Comparison of ENCODE assay signal across 19 cellular contexts in genomic region chr17:62935481-62935880, GRCh38. TPM values are rescaled to one million over a fixed set of nuclear protein-coding genes. Genes with fewer than 3 reads are reported as not detected.
A peak's percentile ranks its signal among the peaks of the same experiment; 100 is the strongest.
DNase-seq lines count a peak whose midpoint lies in the region; ATAC-seq and TF ChIP-seq lines count a peak whose summit lies in the region.
"Had no signal": no experiment of that assay in that cellular context is flagged by ENCODE, and none has a peak within 500 bp of the region (broad histone marks: within the 10 kb centered on the region; RNA-seq: fewer than 3 reads in every experiment).

No MANE protein-coding gene starts in this region.

- H3K36me3 ChIP-seq in cardiac muscle cell (no peaks in the 10 kb centered on the region), trophoblast cell (ENCODE audit: control insufficient read depth in 1 of 2, insufficient read depth in 2 of 2, low read length in 2 of 2) (no peaks in the 10 kb centered on the region)
- H3K36me3 ChIP-seq: BLaER1, HAP-1 had no signal

- H3K9ac ChIP-seq in trophoblast cell (ENCODE audit: low read length), result no peak overlapping the region
- H3K9ac ChIP-seq: BLaER1 had no signal

- no peak for ATAC-seq in Right ventricle myocardium inferior
- ATAC-seq: A549, HepG2 had no signal

- intact Hi-C loops in Right ventricle myocardium inferior (cut with DNase I), result no loop called here
- intact Hi-C loops in activated T-helper 1 cell treated with anti-CD3 and anti-CD28 coated beads, Interleukin-12 subunit alpha, Interleukin-12 subunit beta, Interleukin-2, Interleukin-4 antibody, amounts not matched to agents 30 ng/mL and 10 ng/mL and 1 ng/mL, durations not matched to agents 14 hours and 24 hours and 36 hours (cut with micrococcal nuclease), result no loop called here

- H3K79me2 ChIP-seq in trophoblast cell (ENCODE audit: control insufficient read depth, insufficient read depth, low read length, poor library complexity), result no peaks in the 10 kb centered on the region

- peak overlapping the region; percentile 14 for H3K27ac Mint-ChIP-seq in neural crest cell (ENCODE audit: unreplicated experiment)
- no peak overlapping the region for H3K27ac Mint-ChIP-seq in activated T-helper 1 cell treated with anti-CD3 and anti-CD28 coated beads, Interleukin-12 subunit alpha, Interleukin-12 subunit beta, Interleukin-2, Interleukin-4 antibody, amounts not matched to agents 30 ng/mL and 10 ng/mL and 1 ng/mL, durations not matched to agents 14 hours and 24 hours and 36 hours
- H3K27ac Mint-ChIP-seq: CD14-positive monocyte; CD4-positive, alpha-beta memory T cell; IgD-negative memory B cell had no signal

- H3K27ac ChIP-seq in cardiac muscle cell (peak overlapping the region; percentile 84), trophoblast cell (ENCODE audit: low read depth, low read length) (no peak overlapping the region)
- H3K27ac ChIP-seq: 22Rv1, A549, BLaER1 had no signal

- no peaks in the 10 kb centered on the region for H3K36me3 Mint-ChIP-seq in neural crest cell (ENCODE audit: low read depth)
- no peaks in the 10 kb centered on the region for H3K36me3 Mint-ChIP-seq in activated T-helper 1 cell treated with anti-CD3 and anti-CD28 coated beads, Interleukin-12 subunit alpha, Interleukin-12 subunit beta, Interleukin-2, Interleukin-4 antibody, amounts not matched to agents 30 ng/mL and 10 ng/mL and 1 ng/mL, durations not matched to agents 14 hours and 24 hours and 36 hours (ENCODE audit: low read depth)
- H3K36me3 Mint-ChIP-seq: CD14-positive monocyte; CD4-positive, alpha-beta memory T cell; IgD-negative memory B cell had no signal

- DNase-seq in cardiac muscle cell (ENCODE audit: low read depth in 1 of 2, low spot score in 1 of 2) (peak in 1 of 2 donors; percentile 73), Right ventricle myocardium inferior (ENCODE audit: missing footprints) (no peak), neural crest cell (ENCODE audit: low read depth, low spot score) (no peak), trophoblast cell (no peak), NCI-H1694 treated with DMSO at 0.1 percent for 48 hours (lab: John Stamatoyannopoulos, UW) (no peak), GM10248 (ENCODE audit: extremely low spot score) (no peak)
- DNase-seq in activated CD4-positive, CD25-positive, alpha-beta regulatory T cell treated with anti-CD3 and anti-CD28 coated beads, Interleukin-2, amount 50 U/mL, for 72 hours, result no peak
- DNase-seq in activated T-helper 1 cell treated with anti-CD3 and anti-CD28 coated beads, Interleukin-12 subunit alpha, Interleukin-12 subunit beta, Interleukin-2, Interleukin-4 antibody, amounts not matched to agents 30 ng/mL and 10 ng/mL and 1 ng/mL, durations not matched to agents 14 hours and 24 hours and 36 hours (ENCODE audit: low spot score), result no peak
- DNase-seq: CD4-positive, alpha-beta memory T cell; DMS153; DMS79; GDM1 had no signal

- H3K9me3 Mint-ChIP-seq in neural crest cell, result peaks cover 6% of the 10 kb centered on the region
- H3K9me3 Mint-ChIP-seq in activated T-helper 1 cell treated with anti-CD3 and anti-CD28 coated beads, Interleukin-12 subunit alpha, Interleukin-12 subunit beta, Interleukin-2, Interleukin-4 antibody, amounts not matched to agents 30 ng/mL and 10 ng/mL and 1 ng/mL, durations not matched to agents 14 hours and 24 hours and 36 hours, result peaks cover 5% of the 10 kb centered on the region

- no CpG with 5 or more reads among the region's 3 CpGs for WGBS in trophoblast cell (ENCODE audit: extremely low coverage, insufficient coverage, insufficient read length)

- peaks cover 4% of the 10 kb centered on the region for H3K27me3 Mint-ChIP-seq in neural crest cell (ENCODE audit: low read depth)
- peaks cover 22% of the 10 kb centered on the region for H3K27me3 Mint-ChIP-seq in activated T-helper 1 cell treated with anti-CD3 and anti-CD28 coated beads, Interleukin-12 subunit alpha, Interleukin-12 subunit beta, Interleukin-2, Interleukin-4 antibody, amounts not matched to agents 30 ng/mL and 10 ng/mL and 1 ng/mL, durations not matched to agents 14 hours and 24 hours and 36 hours (ENCODE audit: insufficient read depth)

- H3K4me3 Mint-ChIP-seq in neural crest cell, result no peak overlapping the region
- H3K4me3 Mint-ChIP-seq in activated T-helper 1 cell treated with anti-CD3 and anti-CD28 coated beads, Interleukin-12 subunit alpha, Interleukin-12 subunit beta, Interleukin-2, Interleukin-4 antibody, amounts not matched to agents 30 ng/mL and 10 ng/mL and 1 ng/mL, durations not matched to agents 14 hours and 24 hours and 36 hours, result no peak overlapping the region
- H3K4me3 Mint-ChIP-seq: CD14-positive monocyte; CD4-positive, alpha-beta memory T cell had no signal

- H4K12ac ChIP-seq in trophoblast cell (ENCODE audit: low read depth, low read length), result no peak overlapping the region

- CTCF ChIA-PET in GM10248 (lab: Yijun Ruan, JAX), result no interaction called here

- no peak overlapping the region for H3K4me3 ChIP-seq in cardiac muscle cell
- H3K4me3 ChIP-seq in trophoblast cell (ENCODE audit: low read depth, low read length), result no peak overlapping the region
- H3K4me3 ChIP-seq: A549, BLaER1, HAP-1 had no signal

- POLR2A ChIA-PET in GM10248 (lab: Yijun Ruan, JAX), result no interaction called here

- no peaks in the 10 kb centered on the region for H3K27me3 ChIP-seq in cardiac muscle cell
- no peaks in the 10 kb centered on the region for H3K27me3 ChIP-seq in trophoblast cell (ENCODE audit: insufficient read depth, low read length)
- H3K27me3 ChIP-seq: BLaER1 had no signal

- no peak overlapping the region for H3K4ac ChIP-seq in trophoblast cell (ENCODE audit: low read depth, low read length)

- peaks cover 12% of the 10 kb centered on the region for H3K4me1 Mint-ChIP-seq in neural crest cell
- no peaks in the 10 kb centered on the region for H3K4me1 Mint-ChIP-seq in activated T-helper 1 cell treated with anti-CD3 and anti-CD28 coated beads, Interleukin-12 subunit alpha, Interleukin-12 subunit beta, Interleukin-2, Interleukin-4 antibody, amounts not matched to agents 30 ng/mL and 10 ng/mL and 1 ng/mL, durations not matched to agents 14 hours and 24 hours and 36 hours (ENCODE audit: low read depth)
- H3K4me1 Mint-ChIP-seq: CD4-positive, alpha-beta memory T cell had no signal

- H3K9me3 ChIP-seq in cardiac muscle cell (ENCODE audit: low read depth) (no peaks in the 10 kb centered on the region), trophoblast cell (ENCODE audit: insufficient read depth, low read depth, low read length) (no peaks in the 10 kb centered on the region)
- H3K9me3 ChIP-seq: BLaER1, HAP-1 had no signal

- no peak overlapping the region for H2BK5ac ChIP-seq in trophoblast cell (ENCODE audit: low read depth, low read length, poor library complexity)

- TF ChIP-seq CTCF in cardiac muscle cell (IDR thresholded peaks at IDR 0.05; ENCODE audit: low read depth, low read length) (no peak), neural crest cell (conservative IDR thresholded peaks at IDR 0.05) (no peak), GM10248 (IDR thresholded peaks at IDR 0.05; ENCODE audit: control extremely low read depth, extremely low read depth, low read depth, missing control alignments) (no peak)

- no peak overlapping the region for H2AK5ac ChIP-seq in trophoblast cell (ENCODE audit: low read length)

- H3K14ac ChIP-seq in trophoblast cell (ENCODE audit: low read length), result no peak overlapping the region

- H2AFZ ChIP-seq in trophoblast cell (ENCODE audit: insufficient read depth, low read length, poor library complexity), result no peak overlapping the region

- peak overlapping the region; percentile 35 for H4K91ac ChIP-seq in trophoblast cell (ENCODE audit: low read depth, low read length)

- no peak overlapping the region for H3K18ac ChIP-seq in trophoblast cell (ENCODE audit: low read length)

- no peak overlapping the region for H3K4me2 ChIP-seq in trophoblast cell (ENCODE audit: low read length)
- H3K4me2 ChIP-seq: A549, BLaER1 had no signal

- H3K4me1 ChIP-seq in cardiac muscle cell (ENCODE audit: low read depth) (peaks cover 28% of the 10 kb centered on the region), trophoblast cell (ENCODE audit: control insufficient read depth in 1 of 2, insufficient read depth in 2 of 2, low read length in 2 of 2) (peaks cover 0 to 2% of the 10 kb centered on the region in 2 experiments)
- H3K4me1 ChIP-seq: A549, BLaER1 had no signal

- H3K23ac ChIP-seq in trophoblast cell (ENCODE audit: low read length), result no peak overlapping the region

- H4K8ac ChIP-seq in trophoblast cell (ENCODE audit: low read depth, low read length), result no peak overlapping the region

- no peak overlapping the region for H2BK120ac ChIP-seq in trophoblast cell (ENCODE audit: insufficient read depth, low read length, poor library complexity)

- H3K79me1 ChIP-seq in trophoblast cell (ENCODE audit: low read length), result no peaks in the 10 kb centered on the region

- H2BK12ac ChIP-seq in trophoblast cell (ENCODE audit: low read length), result no peak overlapping the region

RNA-seq across cellular contexts. Expression of gene TANC2, which starts 30.6 kb away (rescaled TPM):
- total RNA-seq in cardiac muscle cell (41.7 and 161 TPM in 2 replicates), Right ventricle myocardium inferior (7.1 TPM), neural crest cell (37.8 and 39.3 TPM in 2 replicates)
- 49.1 and 123 TPM in 2 replicates for polyA plus RNA-seq in cardiac muscle cell
- polyA plus RNA-seq in trophoblast cell (2013), result 81.0 and 87.7 TPM in 2 replicates
- 1.0 and 1.4 TPM in 2 replicates for total RNA-seq in activated T-helper 1 cell treated with anti-CD3 and anti-CD28 coated beads, Interleukin-12 subunit alpha, Interleukin-12 subunit beta, Interleukin-2, Interleukin-4 antibody, amounts not matched to agents 30 ng/mL and 10 ng/mL and 1 ng/mL, durations not matched to agents 14 hours and 24 hours and 36 hours
